In the genomic region with DNA sequence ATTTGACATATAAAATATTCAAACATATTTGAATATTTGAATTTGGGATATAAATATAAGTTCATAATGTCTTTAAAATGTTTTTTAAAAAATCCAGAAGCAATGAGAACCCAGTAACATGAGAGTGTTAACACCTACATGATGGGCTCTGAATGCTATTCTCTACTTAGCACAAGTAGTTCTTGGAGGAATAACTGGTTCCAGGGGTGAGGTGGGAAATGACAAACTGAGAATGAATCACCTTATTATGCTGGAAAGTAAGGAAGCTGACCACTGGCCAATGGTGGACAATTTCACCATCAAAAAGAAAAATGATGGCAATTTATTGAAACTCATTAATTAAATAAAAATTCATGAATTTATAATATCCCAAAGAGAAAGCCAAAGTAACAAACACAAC, we compare ENCODE assay signal across 1 cellular context.
TF ChIP-seq lines count a peak whose summit lies in the region.

No MANE protein-coding gene starts in this region.

TF ChIP-seq in WTC11, 78 proteins besides CTCF, POLR2A, EP300 and RAD21 (continued from another document):
- TF ChIP-seq, protein P1, sequence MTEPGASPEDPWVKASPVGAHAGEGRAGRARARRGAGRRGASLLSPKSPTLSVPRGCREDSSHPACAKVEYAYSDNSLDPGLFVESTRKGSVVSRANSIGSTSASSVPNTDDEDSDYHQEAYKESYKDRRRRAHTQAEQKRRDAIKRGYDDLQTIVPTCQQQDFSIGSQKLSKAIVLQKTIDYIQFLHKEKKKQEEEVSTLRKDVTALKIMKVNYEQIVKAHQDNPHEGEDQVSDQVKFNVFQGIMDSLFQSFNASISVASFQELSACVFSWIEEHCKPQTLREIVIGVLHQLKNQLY (CRISPR knock-in tag; IDR thresholded peaks at IDR 0.05), result no peak
